ENCODE assay signal across 8 cellular contexts in genomic region chr22:23281406-23282088, GRCh38.
DNase-seq lines count a peak whose midpoint lies in the region; ATAC-seq and TF ChIP-seq lines count a peak whose summit lies in the region.

No MANE protein-coding gene starts in this region.

- no peak overlapping the region for H3K27ac Mint-ChIP-seq in progenitor cell of endocrine pancreas

- no peaks in the 10 kb centered on the region for H3K4me1 Mint-ChIP-seq in progenitor cell of endocrine pancreas (ENCODE audit: low read depth)

- no peak for TF ChIP-seq EP300 in upper lobe of left lung (IDR thresholded peaks at IDR 0.05)

- H3K27ac ChIP-seq in SU-DHL-6 (ENCODE audit: low read depth, low read length), result no peak overlapping the region
- peak overlapping the region in 6 of 12 donors; percentile 33 to 82 (median 48) for H3K27ac ChIP-seq in heart left ventricle
- H3K27ac ChIP-seq in upper lobe of left lung, result peak overlapping the region; percentile 27 to 86 (median 78)

- no peaks in the 10 kb centered on the region for H3K9me3 Mint-ChIP-seq in progenitor cell of endocrine pancreas (ENCODE audit: low read depth)

- peaks cover 5% of the 10 kb centered on the region for H3K36me3 Mint-ChIP-seq in progenitor cell of endocrine pancreas (ENCODE audit: insufficient read depth)

- TF ChIP-seq CTCF in SU-DHL-6 (IDR thresholded peaks at IDR 0.05; ENCODE audit: insufficient read depth, low read length, poor library complexity, severe bottlenecking) (peak; percentile 90), heart left ventricle (IDR thresholded peaks at IDR 0.05) (peak; percentile 85 to 98 (median 94)), progenitor cell of endocrine pancreas (IDR thresholded peaks at IDR 0.05; ENCODE audit: unreplicated experiment) (peak; percentile 90), upper lobe of left lung (IDR thresholded peaks at IDR 0.05) (peak; percentile 90 to 98 (median 97))

- H3K27me3 Mint-ChIP-seq in progenitor cell of endocrine pancreas, result no peaks in the 10 kb centered on the region

- no peak overlapping the region for H3K9ac ChIP-seq in SU-DHL-6 (ENCODE audit: low read length)

- no peaks in the 10 kb centered on the region for H3K9me2 ChIP-seq in SU-DHL-6 (replicated peaks; ENCODE audit: insufficient read depth, low read length)

- 55 to 83% (median 63%) methylated on average over 9 to 21 of the region's 21 CpGs for WGBS in heart left ventricle, 4 donors
- WGBS in upper lobe of left lung, 2 donors, result 0 to 53% methylated on average over 2 to 17 of the region's 21 CpGs

- no peak overlapping the region for H3K4me2 ChIP-seq in SU-DHL-6 (ENCODE audit: low read depth, low read length, poor library complexity, severe bottlenecking)

- ATAC-seq in heart left ventricle (peak; percentile 69 to 83 (median 74)), upper lobe of left lung (ENCODE audit: low FRiP score in 2 of 2) (peak; percentile 81 to 85), HG03571 (IDR thresholded peaks at IDR 0.05; ENCODE audit: unreplicated experiment) (no peak)

- H3K79me2 ChIP-seq in SU-DHL-6 (ENCODE audit: insufficient read depth, low read length), result no peaks in the 10 kb centered on the region

- H3K9me3 ChIP-seq in SU-DHL-6 (ENCODE audit: insufficient read depth, low read length) (no peaks in the 10 kb centered on the region), heart left ventricle (no peaks in the 10 kb centered on the region), upper lobe of left lung (no peaks in the 10 kb centered on the region)

- no peaks in the 10 kb centered on the region for H4K20me1 ChIP-seq in SU-DHL-6 (ENCODE audit: low read depth, low read length)

- H3K4me3 ChIP-seq in SU-DHL-6 (ENCODE audit: insufficient read depth, low read length, poor library complexity, severe bottlenecking) (no peak overlapping the region), heart left ventricle (no peak overlapping the region), upper lobe of left lung (no peak overlapping the region)

- no peaks in the 10 kb centered on the region for H3K27me3 ChIP-seq in SU-DHL-6 (ENCODE audit: low read length)
- no peaks in the 10 kb centered on the region for H3K27me3 ChIP-seq in heart left ventricle
- no peaks in the 10 kb centered on the region for H3K27me3 ChIP-seq in upper lobe of left lung

- DNase-seq in ELR (ENCODE audit: low read depth) (peak; percentile 74), M059J (ENCODE audit: low read depth) (peak; percentile 62), heart left ventricle (peak; percentile 83 to 89 (median 84)), progenitor cell of endocrine pancreas (ENCODE audit: low spot score, unreplicated experiment) (peak; percentile 79), upper lobe of left lung (peak; percentile 70 to 84)
- peak; percentile 68 for DNase-seq in activated naive CD8-positive, alpha-beta T cell treated with anti-CD3 and anti-CD28 coated beads, Interleukin-2, amount 50 U/mL, for 16 hours (ENCODE audit: low read depth, low spot score)

- H3K4me3 Mint-ChIP-seq in progenitor cell of endocrine pancreas (ENCODE audit: low read depth), result no peak overlapping the region

- peak in 1 of 2 donors; percentile 24 for TF ChIP-seq POLR2A in heart left ventricle (IDR thresholded peaks at IDR 0.05)
- TF ChIP-seq POLR2A in upper lobe of left lung (IDR thresholded peaks at IDR 0.05), result no peak

- no peaks in the 10 kb centered on the region for H3F3A ChIP-seq in SU-DHL-6 (ENCODE audit: insufficient read depth)

- H3K36me3 ChIP-seq in SU-DHL-6 (ENCODE audit: low read length), result no peaks in the 10 kb centered on the region
- H3K36me3 ChIP-seq in heart left ventricle, result peaks cover 0 to 47% (median 29%) of the 10 kb centered on the region in 9 donors
- H3K36me3 ChIP-seq in upper lobe of left lung, result peaks cover 0 to 74% (median 43%) of the 10 kb centered on the region in 4 donors

- intact Hi-C loops in heart left ventricle (cut with DNase I), result loop anchor here (1.0 to 10.0 kb wide), 6 partner anchors 102 to 327 kb away; no protein-coding TSS in a partner anchor

- H3K4me1 ChIP-seq in heart left ventricle (peaks cover 0 to 33% (median 19%) of the 10 kb centered on the region in 12 donors), upper lobe of left lung (peaks cover 30 to 52% (median 42%) of the 10 kb centered on the region in 4 donors)

- H2AFZ ChIP-seq in SU-DHL-6 (ENCODE audit: low read depth, low read length, severe bottlenecking), result no peak overlapping the region
